ENCODE assay signal across 8 cellular contexts in the genomic region with DNA sequence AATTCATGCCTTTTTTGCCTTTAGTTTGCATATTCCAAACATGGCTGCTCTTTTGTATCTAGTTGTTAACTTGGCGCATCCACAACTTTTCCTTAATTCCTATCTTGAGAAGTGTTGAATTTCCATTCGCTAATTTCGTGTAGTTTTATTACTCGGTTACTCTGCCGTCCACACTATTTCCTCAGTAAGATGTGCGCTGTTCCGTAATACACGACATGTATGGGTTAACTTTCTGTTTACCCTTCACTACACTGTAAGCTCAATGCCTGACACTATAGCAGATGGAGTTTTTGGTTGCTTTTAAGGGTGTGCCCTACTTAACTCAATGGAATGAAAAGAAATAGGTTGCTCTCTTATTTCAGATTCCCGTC. TPM values are rescaled to one million over a fixed set of nuclear protein-coding genes. Genes with fewer than 3 reads are reported as not detected.
A peak's percentile ranks its signal among the peaks of the same experiment; 100 is the strongest.
DNase-seq lines count a peak whose midpoint lies in the region; ATAC-seq and TF ChIP-seq lines count a peak whose summit lies in the region.

No MANE protein-coding gene starts in this region.

- peak overlapping the region; percentile 67 to 84 (median 74) for H3K4me3 ChIP-seq in BLaER1 treated with 17β-estradiol and CSF1 and Interleukin-3, amounts not matched to agents 10 nM and 100 nM
- H3K4me3 ChIP-seq in NB4 (ENCODE audit: low read depth, low read length) = peak overlapping the region; percentile 98
- H3K4me3 ChIP-seq in ectodermal cell (ENCODE audit: insufficient read depth, low read depth, low read length) = peak overlapping the region; percentile 72

- peak overlapping the region; percentile 78 to 97 (median 94) for H3K27ac ChIP-seq in BLaER1 treated with 17β-estradiol and CSF1 and Interleukin-3, amounts not matched to agents 10 nM and 100 nM
- no peak overlapping the region for H3K27ac ChIP-seq in ectodermal cell (ENCODE audit: insufficient read depth, low read depth, low read length, poor library complexity, severe bottlenecking)

- H3K27ac Mint-ChIP-seq in nephron = peak overlapping the region; percentile 89 to 92 (median 89)

- no peaks in the 10 kb centered on the region for H3K9me3 Mint-ChIP-seq in nephron

- H4K20me1 ChIP-seq in BLaER1 treated with 17β-estradiol and CSF1 and Interleukin-3, amounts not matched to agents 10 nM and 100 nM = peaks cover 41 to 56% (median 49%) of the 10 kb centered on the region in 11 experiments; a peak in 21 of 22 replicates

- H3K4me1 ChIP-seq in BLaER1 treated with 17β-estradiol and CSF1 and Interleukin-3, amounts not matched to agents 10 nM and 100 nM = peaks cover 51 to 66% (median 59%) of the 10 kb centered on the region in 10 experiments
- H3K4me1 ChIP-seq in ectodermal cell (ENCODE audit: control insufficient read depth, insufficient read depth, low read length) = peaks cover 6% of the 10 kb centered on the region

- peak overlapping the region; percentile 85 to 97 (median 93) for H3K9ac ChIP-seq in BLaER1 treated with 17β-estradiol and CSF1 and Interleukin-3, amounts not matched to agents 10 nM and 100 nM

- H3K36me3 Mint-ChIP-seq in nephron (ENCODE audit: low read depth) = peaks cover 42% of the 10 kb centered on the region

- no peak for TF ChIP-seq CTCF in NB4 (IDR thresholded peaks at IDR 0.05; ENCODE audit: low read depth, low read length)
- no peak for TF ChIP-seq CTCF in nephron (IDR thresholded peaks at IDR 0.05; ENCODE audit: unreplicated experiment in 3 of 3)

- H3K9me3 ChIP-seq in BLaER1 treated with 17β-estradiol and CSF1 and Interleukin-3, amounts not matched to agents 10 nM and 100 nM (replicated peaks in 1 of 11) = no peaks in the 10 kb centered on the region
- H3K9me3 ChIP-seq in ectodermal cell (ENCODE audit: control insufficient read depth, low read length) = no peaks in the 10 kb centered on the region

- peaks cover 45 to 61% (median 50%) of the 10 kb centered on the region in 11 experiments for H3K36me3 ChIP-seq in BLaER1 treated with 17β-estradiol and CSF1 and Interleukin-3, amounts not matched to agents 10 nM and 100 nM
- peaks cover 29% of the 10 kb centered on the region for H3K36me3 ChIP-seq in ectodermal cell (ENCODE audit: control insufficient read depth, insufficient read depth, low read length)

- H3K4me2 ChIP-seq in BLaER1 treated with 17β-estradiol and CSF1 and Interleukin-3, amounts not matched to agents 10 nM and 100 nM = peak overlapping the region; percentile 80 to 99 (median 94)

- no peak for TF ChIP-seq POLR2A in NB4 (IDR thresholded peaks at IDR 0.05; ENCODE audit: extremely low read depth, insufficient read length)

- peak overlapping the region; percentile 90 to 96 (median 93) for H3K4me3 Mint-ChIP-seq in nephron

- WGBS in ectodermal cell, 2 experiments = 2 to 3% methylated on average over 9 of the region's 9 CpGs

- ATAC-seq in GM19467 (IDR thresholded peaks at IDR 0.05; ENCODE audit: unreplicated experiment) (no peak), HG03095 (IDR thresholded peaks at IDR 0.05; ENCODE audit: unreplicated experiment) (no peak)

- H3K27me3 Mint-ChIP-seq in nephron (ENCODE audit: low read depth) = no peaks in the 10 kb centered on the region

- DNase-seq in NB4 (ENCODE audit: low read depth) (peak; percentile 20), SKM-1 treated with dmso at 0.1 percent for 144 hours (lab: John Stamatoyannopoulos, UW; ENCODE audit: unreplicated experiment) (no peak), DMS79 (lab: John Stamatoyannopoulos, UW) (no peak)

- H3K27me3 ChIP-seq in BLaER1 treated with 17β-estradiol and CSF1 and Interleukin-3, amounts not matched to agents 10 nM and 100 nM = no peaks in the 10 kb centered on the region
- H3K27me3 ChIP-seq in ectodermal cell (ENCODE audit: control insufficient read depth, insufficient read depth, low read length, poor library complexity, severe bottlenecking) = no peaks in the 10 kb centered on the region

- H3K4me1 Mint-ChIP-seq in nephron = peaks cover 23% of the 10 kb centered on the region

RNA-seq across cellular contexts. Expression of a gene that starts 0.7 kb away (rescaled TPM):
- polyA plus RNA-seq in ectodermal cell (2013, experiment 1 of 4) = 3,146 TPM
- 3,164 TPM for polyA plus RNA-seq in ectodermal cell (2013, experiment 2 of 4)
- 2,915 TPM for polyA plus RNA-seq in ectodermal cell (2013, experiment 3 of 4)
- 3,100 TPM for polyA plus RNA-seq in ectodermal cell (2013, experiment 4 of 4)

RNA-seq across cellular contexts. Expression of a gene that starts 24.1 kb away (rescaled TPM):
- polyA plus RNA-seq in ectodermal cell (2013, experiment 1 of 4) = 25.7 TPM
- polyA plus RNA-seq in ectodermal cell (2013, experiment 2 of 4) = 29.6 TPM
- polyA plus RNA-seq in ectodermal cell (2013, experiment 3 of 4) = 22.5 TPM
- polyA plus RNA-seq in ectodermal cell (2013, experiment 4 of 4) = 22.8 TPM
